In the genomic region with DNA sequence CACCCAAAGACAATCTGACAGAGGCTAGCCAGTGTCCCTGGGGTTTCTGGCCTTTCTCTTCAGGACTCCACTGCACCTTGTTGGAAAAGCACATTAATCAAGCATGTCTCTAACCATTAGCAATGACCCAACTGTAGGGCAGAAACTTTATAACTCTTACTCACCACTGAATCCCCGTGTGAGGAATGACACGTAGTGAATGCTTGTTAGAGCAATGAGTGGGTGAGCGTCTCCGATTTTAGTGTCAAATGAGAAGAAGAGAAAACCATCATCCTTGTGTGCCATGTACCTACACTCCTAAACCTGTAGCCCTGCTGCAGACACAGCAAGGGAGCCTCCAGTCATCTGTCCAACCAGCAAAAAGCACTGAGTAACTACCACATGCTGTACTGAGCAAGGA, we compare ENCODE assay signal across 19 cellular contexts. TPM values are rescaled to one million over a fixed set of nuclear protein-coding genes. Genes with fewer than 3 reads are reported as not detected.
A peak's percentile ranks its signal among the peaks of the same experiment; 100 is the strongest.
DNase-seq lines count a peak whose midpoint lies in the region; ATAC-seq and TF ChIP-seq lines count a peak whose summit lies in the region.
"Had no signal": no experiment of that assay in that cellular context is flagged by ENCODE, and none has a peak within 500 bp of the region (broad histone marks: within the 10 kb centered on the region; RNA-seq: fewer than 3 reads in every experiment).

No MANE protein-coding gene starts in this region.

- H3K9ac ChIP-seq in neural progenitor cell: no peak overlapping the region
- H3K9ac ChIP-seq: parathyroid adenoma had no signal

- H3K27me3 Mint-ChIP-seq in CD4-positive, alpha-beta T cell: no peaks in the 10 kb centered on the region
- peaks cover 0 to 6% of the 10 kb centered on the region in 2 donors for H3K27me3 Mint-ChIP-seq in CD8-positive, alpha-beta memory T cell
- no peaks in the 10 kb centered on the region for H3K27me3 Mint-ChIP-seq in activated T-helper 1 cell treated with anti-CD3 and anti-CD28 coated beads, Interleukin-12 subunit alpha, Interleukin-12 subunit beta, Interleukin-2, Interleukin-4 antibody, amounts not matched to agents 30 ng/mL and 10 ng/mL and 1 ng/mL, durations not matched to agents 14 hours and 24 hours and 36 hours (ENCODE audit: insufficient read depth)
- H3K27me3 Mint-ChIP-seq in immature natural killer cell (ENCODE audit: low read depth in 3 of 3): peaks cover 0 to 51% (median 21%) of the 10 kb centered on the region in 3 donors
- no peaks in the 10 kb centered on the region for H3K27me3 Mint-ChIP-seq in neural progenitor cell (ENCODE audit: insufficient read depth, low read depth)

- H3K36me3 Mint-ChIP-seq in CD4-positive, alpha-beta T cell (ENCODE audit: low read depth): peaks cover 100% of the 10 kb centered on the region
- peaks cover 0 to 100% (median 28%) of the 10 kb centered on the region in 3 donors for H3K36me3 Mint-ChIP-seq in CD8-positive, alpha-beta memory T cell
- peaks cover 63% of the 10 kb centered on the region for H3K36me3 Mint-ChIP-seq in activated T-helper 1 cell treated with anti-CD3 and anti-CD28 coated beads, Interleukin-12 subunit alpha, Interleukin-12 subunit beta, Interleukin-2, Interleukin-4 antibody, amounts not matched to agents 30 ng/mL and 10 ng/mL and 1 ng/mL, durations not matched to agents 14 hours and 24 hours and 36 hours (ENCODE audit: low read depth)
- H3K36me3 Mint-ChIP-seq in immature natural killer cell (peaks cover 20 to 72% (median 29%) of the 10 kb centered on the region in 3 donors), neural progenitor cell (peaks cover 38% of the 10 kb centered on the region)

- peaks cover 25% of the 10 kb centered on the region for H3F3A ChIP-seq in neural progenitor cell (ENCODE audit: low read depth)

- TF ChIP-seq CTCF in CD4-positive, alpha-beta T cell (IDR thresholded peaks at IDR 0.05): no peak
- TF ChIP-seq CTCF in neural progenitor cell (IDR thresholded peaks at IDR 0.05): no peak

- H3K4me3 Mint-ChIP-seq in CD4-positive, alpha-beta T cell: no peak overlapping the region
- no peak overlapping the region for H3K4me3 Mint-ChIP-seq in CD8-positive, alpha-beta memory T cell
- H3K4me3 Mint-ChIP-seq in activated T-helper 1 cell treated with anti-CD3 and anti-CD28 coated beads, Interleukin-12 subunit alpha, Interleukin-12 subunit beta, Interleukin-2, Interleukin-4 antibody, amounts not matched to agents 30 ng/mL and 10 ng/mL and 1 ng/mL, durations not matched to agents 14 hours and 24 hours and 36 hours: no peak overlapping the region
- H3K4me3 Mint-ChIP-seq in immature natural killer cell (no peak overlapping the region), neural progenitor cell (no peak overlapping the region)

- peaks cover 28% of the 10 kb centered on the region for H3K4me1 Mint-ChIP-seq in CD4-positive, alpha-beta T cell (ENCODE audit: low read depth)
- H3K4me1 Mint-ChIP-seq in CD8-positive, alpha-beta memory T cell: peaks cover 16 to 20% (median 16%) of the 10 kb centered on the region in 3 donors
- peaks cover 61% of the 10 kb centered on the region for H3K4me1 Mint-ChIP-seq in activated T-helper 1 cell treated with anti-CD3 and anti-CD28 coated beads, Interleukin-12 subunit alpha, Interleukin-12 subunit beta, Interleukin-2, Interleukin-4 antibody, amounts not matched to agents 30 ng/mL and 10 ng/mL and 1 ng/mL, durations not matched to agents 14 hours and 24 hours and 36 hours (ENCODE audit: low read depth)
- H3K4me1 Mint-ChIP-seq in immature natural killer cell (peaks cover 6 to 30% of the 10 kb centered on the region in 2 donors), neural progenitor cell (no peaks in the 10 kb centered on the region)

- H3K27me3 ChIP-seq in CD4-positive, alpha-beta T cell (ENCODE audit: control insufficient read depth, insufficient read depth, low read length): no peaks in the 10 kb centered on the region
- no peaks in the 10 kb centered on the region for H3K27me3 ChIP-seq in CD8-positive, alpha-beta memory T cell (ENCODE audit: insufficient read depth, low read length, poor library complexity, severe bottlenecking)
- H3K27me3 ChIP-seq in neural progenitor cell: no peaks in the 10 kb centered on the region
- H3K27me3 ChIP-seq: body of pancreas, colonic mucosa, hepatocyte, transverse colon had no signal

- no peak overlapping the region for H3K27ac ChIP-seq in CD4-positive, alpha-beta T cell (ENCODE audit: low read depth, low read length)
- no peak overlapping the region for H3K27ac ChIP-seq in CD8-positive, alpha-beta memory T cell (ENCODE audit: low read depth, low read length)
- no peak overlapping the region for H3K27ac ChIP-seq in neural progenitor cell
- H3K27ac ChIP-seq: body of pancreas, colonic mucosa, hepatocyte, parathyroid adenoma, transverse colon had no signal

- peaks cover 89% of the 10 kb centered on the region for H3K36me3 ChIP-seq in CD8-positive, alpha-beta memory T cell (ENCODE audit: insufficient read depth, low read length)
- no peaks in the 10 kb centered on the region for H3K36me3 ChIP-seq in neural progenitor cell

- H3K4me3 ChIP-seq in CD8-positive, alpha-beta memory T cell (ENCODE audit: low read length): no peak overlapping the region
- H3K4me3 ChIP-seq in neural progenitor cell: no peak overlapping the region
- H3K4me3 ChIP-seq: body of pancreas, colonic mucosa, hepatocyte, transverse colon had no signal

- no peak overlapping the region for H3K4me2 ChIP-seq in neural progenitor cell
- H3K4me2 ChIP-seq: hepatocyte had no signal

- peaks cover 13% of the 10 kb centered on the region for H3K4me1 ChIP-seq in CD8-positive, alpha-beta memory T cell (ENCODE audit: insufficient read depth, low read length)
- peaks cover 6% of the 10 kb centered on the region for H3K4me1 ChIP-seq in neural progenitor cell
- H3K4me1 ChIP-seq: body of pancreas, colonic mucosa, parathyroid adenoma, transverse colon had no signal

- intact Hi-C loops in CD4-positive, alpha-beta T cell (cut with DNase I, micrococcal nuclease): no loop called here
- intact Hi-C loops in activated T-helper 1 cell treated with anti-CD3 and anti-CD28 coated beads, Interleukin-12 subunit alpha, Interleukin-12 subunit beta, Interleukin-2, Interleukin-4 antibody, amounts not matched to agents 30 ng/mL and 10 ng/mL and 1 ng/mL, durations not matched to agents 14 hours and 24 hours and 36 hours (cut with micrococcal nuclease): loop anchor here (5.0 kb wide), 2 partner anchors 239 to 334 kb away; a partner anchor contains a TSS

- no peak overlapping the region for H2AFZ ChIP-seq in neural progenitor cell (replicated peaks)
- H2AFZ ChIP-seq: hepatocyte, parathyroid adenoma had no signal

- H3K9me3 Mint-ChIP-seq in CD4-positive, alpha-beta T cell: no peaks in the 10 kb centered on the region
- no peaks in the 10 kb centered on the region for H3K9me3 Mint-ChIP-seq in CD8-positive, alpha-beta memory T cell
- no peaks in the 10 kb centered on the region for H3K9me3 Mint-ChIP-seq in activated T-helper 1 cell treated with anti-CD3 and anti-CD28 coated beads, Interleukin-12 subunit alpha, Interleukin-12 subunit beta, Interleukin-2, Interleukin-4 antibody, amounts not matched to agents 30 ng/mL and 10 ng/mL and 1 ng/mL, durations not matched to agents 14 hours and 24 hours and 36 hours
- H3K9me3 Mint-ChIP-seq in immature natural killer cell (no peaks in the 10 kb centered on the region), neural progenitor cell (no peaks in the 10 kb centered on the region)

- no peaks in the 10 kb centered on the region for H3K9me3 ChIP-seq in CD4-positive, alpha-beta T cell (ENCODE audit: control insufficient read depth, low read length)
- H3K9me3 ChIP-seq in CD8-positive, alpha-beta memory T cell (ENCODE audit: low read length): no peaks in the 10 kb centered on the region
- no peaks in the 10 kb centered on the region for H3K9me3 ChIP-seq in neural progenitor cell (ENCODE audit: low read depth)
- H3K9me3 ChIP-seq: body of pancreas, colonic mucosa, transverse colon had no signal

- H3K27ac Mint-ChIP-seq in CD4-positive, alpha-beta T cell: peak overlapping the region; percentile 71
- H3K27ac Mint-ChIP-seq in CD8-positive, alpha-beta memory T cell: peak overlapping the region in 7 of 8 donors; percentile 2 to 88 (median 72)
- peak overlapping the region; percentile 98 for H3K27ac Mint-ChIP-seq in activated T-helper 1 cell treated with anti-CD3 and anti-CD28 coated beads, Interleukin-12 subunit alpha, Interleukin-12 subunit beta, Interleukin-2, Interleukin-4 antibody, amounts not matched to agents 30 ng/mL and 10 ng/mL and 1 ng/mL, durations not matched to agents 14 hours and 24 hours and 36 hours
- H3K27ac Mint-ChIP-seq in immature natural killer cell (peak overlapping the region in 5 of 6 donors; percentile 38 to 86 (median 74)), neural progenitor cell (no peak overlapping the region)

- H4K20me1 ChIP-seq in neural progenitor cell (ENCODE audit: low read depth): no peaks in the 10 kb centered on the region

- CTCF ChIA-PET in CD4-positive, alpha-beta T cell (lab: Charles Lee): no interaction called here
- CTCF ChIA-PET in CD8-positive, alpha-beta memory T cell (lab: Charles Lee): no interaction called here

- no peak for DNase-seq in CD4-positive, alpha-beta T cell
- no peak for DNase-seq in CD8-positive, alpha-beta memory T cell
- DNase-seq in activated T-helper 1 cell treated with anti-CD3 and anti-CD28 coated beads, Interleukin-12 subunit alpha, Interleukin-12 subunit beta, Interleukin-2, Interleukin-4 antibody, amounts not matched to agents 30 ng/mL and 10 ng/mL and 1 ng/mL, durations not matched to agents 14 hours and 24 hours and 36 hours (ENCODE audit: low spot score): no peak
- no peak for DNase-seq in immature natural killer cell
- DNase-seq in NCI-H524 treated with DMSO at 0.1 percent for 48 hours (lab: John Stamatoyannopoulos, UW): no peak
- no peak for DNase-seq in DMS 273 treated with DMSO at 0.1 percent for 48 hours (lab: John Stamatoyannopoulos, UW)
- no peak for DNase-seq in neural progenitor cell (ENCODE audit: low spot score)
- DNase-seq: activated gamma-delta T cell, body of pancreas, Calu3, colonic mucosa, islet precursor cell, KBM-7, MV-4-11, NCI-H1930, transverse colon had no signal

- POLR2A ChIA-PET in CD4-positive, alpha-beta T cell (lab: Charles Lee): interaction anchor here (1.3 kb wide), 1 partner anchor 10 kb away, joined by 3 read pairs; no protein-coding TSS in a partner anchor
- POLR2A ChIA-PET in CD8-positive, alpha-beta memory T cell (lab: Charles Lee): no interaction called here

- H3K79me2 ChIP-seq in neural progenitor cell (ENCODE audit: low read depth): no peaks in the 10 kb centered on the region
- H3K79me2 ChIP-seq: hepatocyte had no signal

- ATAC-seq in CD4-positive, alpha-beta T cell (ENCODE audit: poor library complexity): no peak
- ATAC-seq: body of pancreas, sciatic nerve had no signal

RNA-seq across cellular contexts. Expression of a gene that starts 56.5 kb away (rescaled TPM):
- 1 to 10 TPM; 2.8 to 2.9 TPM for total RNA-seq in CD4-positive, alpha-beta T cell
- total RNA-seq in CD8-positive, alpha-beta memory T cell: 10 to 100 TPM; 14.2 to 15.4 TPM
- 22.7 TPM for polyA plus RNA-seq in CD8-positive, alpha-beta memory T cell
- 4.5 and 5.4 TPM in 2 replicates for total RNA-seq in activated T-helper 1 cell treated with anti-CD3 and anti-CD28 coated beads, Interleukin-12 subunit alpha, Interleukin-12 subunit beta, Interleukin-2, Interleukin-4 antibody, amounts not matched to agents 30 ng/mL and 10 ng/mL and 1 ng/mL, durations not matched to agents 14 hours and 24 hours and 36 hours
- 10 to 100 TPM; 19.0 to 40.4 (median 22.4) TPM for polyA plus RNA-seq in immature natural killer cell
- total RNA-seq in neural progenitor cell (ENCODE audit: low replicate concordance): 0.84 TPM in 1 of 2 replicates, not detected in the other
- total RNA-seq: Calu3 had no signal
